In genomic region chr10:47024399-47025252, GRCh38 we compare ENCODE assay signal across 1 cellular context.
TF ChIP-seq lines count a peak whose summit lies in the region.

No MANE protein-coding gene starts in this region.

TF ChIP-seq in HEK293, 187 proteins besides CTCF, POLR2A, EP300 and RAD21 (continued from another document):
- TF ChIP-seq ZBTB49 (tag by site-specific recombination; IDR thresholded peaks at IDR 0.05; ENCODE audit: low read depth) (no peak), TSHZ1 (tag by site-specific recombination; IDR thresholded peaks at IDR 0.05; ENCODE audit: borderline replicate concordance) (no peak), ZNF202 (tag by site-specific recombination; IDR thresholded peaks at IDR 0.05; ENCODE audit: borderline replicate concordance) (no peak), ZNF660 (tag by site-specific recombination; IDR thresholded peaks at IDR 0.05) (peak; percentile 93)
